2 cellular contexts compared by ENCODE assay signal in genomic region chr10:78064919-78065318, GRCh38. TPM values are rescaled to one million over a fixed set of nuclear protein-coding genes. Genes with fewer than 3 reads are reported as not detected.
DNase-seq lines count a peak whose midpoint lies in the region; ATAC-seq, FAIRE-seq and TF ChIP-seq lines count a peak whose summit lies in the region.
"Not testable (repeated sequence)": the region's sequence is repeated elsewhere in the genome, so short reads cannot be mapped to it uniquely, and the experiment has no call there.

No MANE protein-coding gene starts in this region.

- H2AFZ ChIP-seq in K562 (ENCODE audit: low read depth, low read length) = not testable (repeated sequence)

- not testable (repeated sequence) for DNase-seq in K562 (ENCODE audit: extremely low read depth in 1 of 4, low spot score in 3 of 4)

- H3K9ac ChIP-seq in K562 (ENCODE audit: insufficient read depth in 1 of 2, low read depth in 2 of 2, low read length in 2 of 2) = not testable (repeated sequence)

- in situ Hi-C loops in K562 (cut with MboI) = not testable (repeated sequence)

- H3K79me2 ChIP-seq in K562 (ENCODE audit: control insufficient read depth, insufficient read depth, low read length) = not testable (repeated sequence)

- not testable (repeated sequence) for BruUV-seq in K562 (replicated peaks; lab: Mats Ljungman, UMichigan)

- not testable (repeated sequence) for H3K4me3 ChIP-seq in HEK293 (ENCODE audit: low read depth, low read length); K562

- H3K9me1 ChIP-seq in K562 (ENCODE audit: control insufficient read depth, insufficient read depth, low read length) = not testable (repeated sequence)

- TF ChIP-seq CTCF in HEK293 (tag by site-specific recombination; IDR thresholded peaks at IDR 0.05); K562 (IDR thresholded peaks at IDR 0.05 in 2 of 3, conservative IDR thresholded peaks at IDR 0.05 in 1 of 3; ENCODE audit: insufficient read depth in 2 of 3, low read depth in 1 of 3, low read length in 3 of 3): not testable (repeated sequence)

- TF ChIP-seq POLR2A in K562 (conservative IDR thresholded peaks at IDR 0.05) = not testable (repeated sequence)

- CTCF ChIA-PET in HEK293 (lab: Yijun Ruan, JAX) = interaction anchor here (0.6 kb wide), 1 partner anchor 363 kb away, joined by 3 read pairs; no protein-coding TSS in a partner anchor
- CTCF ChIA-PET in K562 (lab: Yijun Ruan, JAX; ENCODE audit: low intra/inter-chr PET ratio) = not testable (repeated sequence)

- H3K4me1 ChIP-seq in HEK293 (ENCODE audit: control insufficient read depth, insufficient read depth, low read length); K562 (replicated peaks in 1 of 2; ENCODE audit: control insufficient read depth in 2 of 2, insufficient read depth in 2 of 2, low read length in 2 of 2): not testable (repeated sequence)

- ATAC-seq in K562 = not testable (repeated sequence)

- POLR2A ChIA-PET in HEK293 (lab: Yijun Ruan, JAX); K562 (lab: Yijun Ruan, JAX): not testable (repeated sequence)

- H3K9me3 ChIP-seq in HEK293 (ENCODE audit: control insufficient read depth, insufficient read depth, low read depth, low read length); K562 (replicated peaks; ENCODE audit: control insufficient read depth, insufficient read depth, low read depth, low read length): not testable (repeated sequence)

- not testable (repeated sequence) for H3K36me3 ChIP-seq in HEK293 (ENCODE audit: control insufficient read depth in 2 of 2, insufficient read depth in 1 of 2, low read length in 2 of 2); K562 (ENCODE audit: control insufficient read depth, insufficient read depth, low read length)

- H3K27me3 ChIP-seq in K562 (ENCODE audit: control insufficient read depth in 2 of 2, insufficient read depth in 2 of 2, low read length in 2 of 2) = peaks cover 21 to 60% of the 10 kb centered on the region in 2 experiments; a peak in 4 of 5 replicates

- FAIRE-seq in K562 (lab: Jason Lieb, UNC) = not testable (repeated sequence)

- no CpG with 5 or more reads among the region's 2 CpGs for WGBS in K562 (ENCODE audit: insufficient coverage, low coverage, missing lambda C conversion rate)

- intact Hi-C loops in K562 (cut with micrococcal nuclease) = not testable (repeated sequence)

- TF ChIP-seq RAD21 in K562 (CRISPR knock-in tag; conservative IDR thresholded peaks at IDR 0.05 in 1 of 2, IDR thresholded peaks at IDR 0.05 in 1 of 2) = not testable (repeated sequence)

- TF ChIP-seq EP300 in K562 (IDR thresholded peaks at IDR 0.05; ENCODE audit: low read length) = not testable (repeated sequence)

- not testable (repeated sequence) for H3K27ac ChIP-seq in HEK293 (ENCODE audit: extremely low read depth, low read depth, low read length); K562 (ENCODE audit: extremely low read depth, low read depth, low read length)

- not testable (repeated sequence) for H4K20me1 ChIP-seq in K562 (replicated peaks; ENCODE audit: control insufficient read depth, insufficient read depth, low read length)

- H3K4me2 ChIP-seq in K562 (ENCODE audit: insufficient read depth, low read length) = not testable (repeated sequence)

TF ChIP-seq in HEK293, 187 proteins besides CTCF, POLR2A, EP300 and RAD21:
- TF ChIP-seq ZNF580 (tag by site-specific recombination; IDR thresholded peaks at IDR 0.05) (0 out of 2 replicates have a peak, but pooled peaks have one; percentile 49), ZNF146 (tag by site-specific recombination; IDR thresholded peaks at IDR 0.05) (peak; percentile 95)

TF ChIP-seq in K562, 482 proteins besides CTCF, POLR2A, EP300 and RAD21:
- peak; percentile 71 for TF ChIP-seq NFIC (IDR thresholded peaks at IDR 0.05)

RNA-seq across cellular contexts. Expression of gene RPS24, which starts 31.3 kb away (rescaled TPM):
- 362 and 686 TPM in 2 replicates for total RNA-seq in K562 (2011; cell fraction: chromatin; rRNA removed; ENCODE audit: low replicate concordance)
- total RNA-seq in K562 (2011; cell fraction: nucleolus; rRNA removed) = 441 and 473 TPM in 2 replicates
- total RNA-seq in K562 (2011; cell fraction: nucleoplasm; rRNA removed) = 774 and 1,438 TPM in 2 replicates
- total RNA-seq in K562 (2014; rRNA removed) (2,880 and 3,475 TPM in 2 replicates), K562 (2014; rRNA removed; fragmentation: Illumina TruSeq; extraction: Trizol) (5,944 and 6,754 TPM in 2 replicates), K562 (2015; rRNA removed; fragmentation: Illumina TruSeq; extraction: Trizol) (6,744 and 6,794 TPM in 2 replicates), K562 (2021) (2,044 and 2,299 TPM in 2 replicates)
- polyA plus RNA-seq in K562 (2011; rRNA removed) (5,671 and 6,768 TPM in 2 replicates), K562 (2014; fragmentation: Illumina TruSeq; extraction: Trizol) (6,207 and 7,307 TPM in 2 replicates), K562 (2014; fragmentation: Nextera tagmentation; extraction: Ambion mirVana) (1,000 to 10,000 TPM; 1,947 to 2,307 TPM), K562 (2014; rRNA removed) (5,755 and 6,708 TPM in 2 replicates)
- polyA plus RNA-seq in K562 (2011; cell fraction: cytosol; rRNA removed) = 3,757 and 6,743 TPM in 2 replicates
- 766 and 1,619 TPM in 2 replicates for polyA plus RNA-seq in K562 (2011; cell fraction: nucleus; rRNA removed)
- polyA plus RNA-seq in K562 (2012) = 4,810 and 5,215 TPM in 2 replicates
- 2,288 and 2,688 TPM in 2 replicates for polyA minus RNA-seq in K562 (2011; rRNA and poly(A)+ RNA removed)
- polyA minus RNA-seq in K562 (2011; cell fraction: cytosol; rRNA and poly(A)+ RNA removed) = 817 and 998 TPM in 2 replicates
- 229 and 608 TPM in 2 replicates for polyA minus RNA-seq in K562 (2011; cell fraction: nucleus; rRNA and poly(A)+ RNA removed)

RNA-seq across cellular contexts. Expression of gene POLR3A, which starts 35.6 kb away (rescaled TPM):
- 123 and 132 TPM in 2 replicates for total RNA-seq in K562 (2011; cell fraction: chromatin; rRNA removed; ENCODE audit: low replicate concordance)
- total RNA-seq in K562 (2011; cell fraction: nucleolus; rRNA removed) = 73.2 and 88.4 TPM in 2 replicates
- total RNA-seq in K562 (2011; cell fraction: nucleoplasm; rRNA removed) = 85.6 and 96.2 TPM in 2 replicates
- total RNA-seq in K562 (2014; rRNA removed) (32.5 and 32.8 TPM in 2 replicates), K562 (2014; rRNA removed; fragmentation: Illumina TruSeq; extraction: Trizol) (24.0 and 25.5 TPM in 2 replicates), K562 (2015; rRNA removed; fragmentation: Illumina TruSeq; extraction: Trizol) (24.8 and 26.7 TPM in 2 replicates), K562 (2021) (37.0 TPM in 2 replicates)
- polyA plus RNA-seq in K562 (2011; rRNA removed) (19.0 and 22.9 TPM in 2 replicates), K562 (2014; fragmentation: Illumina TruSeq; extraction: Trizol) (28.4 and 33.1 TPM in 2 replicates), K562 (2014; fragmentation: Nextera tagmentation; extraction: Ambion mirVana) (10 to 100 TPM; 14.9 to 28.8 TPM), K562 (2014; rRNA removed) (20.2 and 21.2 TPM in 2 replicates)
- polyA plus RNA-seq in K562 (2011; cell fraction: cytosol; rRNA removed) = 14.9 and 16.1 TPM in 2 replicates
- polyA plus RNA-seq in K562 (2011; cell fraction: nucleus; rRNA removed) = 28.0 and 28.6 TPM in 2 replicates
- 15.5 and 16.9 TPM in 2 replicates for polyA plus RNA-seq in K562 (2012)
- 65.0 and 86.0 TPM in 2 replicates for polyA minus RNA-seq in K562 (2011; rRNA and poly(A)+ RNA removed)
- polyA minus RNA-seq in K562 (2011; cell fraction: cytosol; rRNA and poly(A)+ RNA removed) = 34.2 and 43.2 TPM in 2 replicates
- 46.7 and 67.6 TPM in 2 replicates for polyA minus RNA-seq in K562 (2011; cell fraction: nucleus; rRNA and poly(A)+ RNA removed)
